ENCODE assay signal across 13 cellular contexts in genomic region chr2:181128199-181128598, GRCh38.
A peak's percentile ranks its signal among the peaks of the same experiment; 100 is the strongest.
DNase-seq lines count a peak whose midpoint lies in the region; ATAC-seq and TF ChIP-seq lines count a peak whose summit lies in the region.
"Had no signal": no experiment of that assay in that cellular context is flagged by ENCODE, and none has a peak within 500 bp of the region (broad histone marks: within the 10 kb centered on the region; RNA-seq: fewer than 3 reads in every experiment).

No MANE protein-coding gene starts in this region.

- no peaks in the 10 kb centered on the region for H3K9me3 ChIP-seq in tibial artery
- H3K9me3 ChIP-seq: gastrocnemius medialis, MG63 had no signal

- peak overlapping the region; percentile 58 for H3K27ac Mint-ChIP-seq in T-helper 1 cell treated with Interleukin-12 subunit alpha and Interleukin-12 subunit beta and Interleukin-4 antibody, amounts not matched to agents 30 μg/mL and 1 μg/mL, for 36 hours
- H3K27ac Mint-ChIP-seq: GM23338 had no signal

- H3K4me1 Mint-ChIP-seq in T-helper 1 cell treated with Interleukin-12 subunit alpha and Interleukin-12 subunit beta and Interleukin-4 antibody, amounts not matched to agents 30 μg/mL and 1 μg/mL, for 36 hours (ENCODE audit: low read depth), result peaks cover 60% of the 10 kb centered on the region

- H3K36me3 Mint-ChIP-seq in T-helper 1 cell treated with Interleukin-12 subunit alpha and Interleukin-12 subunit beta and Interleukin-4 antibody, amounts not matched to agents 30 μg/mL and 1 μg/mL, for 36 hours (ENCODE audit: low read depth), result peaks cover 16% of the 10 kb centered on the region

- no peak overlapping the region for H3K4me3 Mint-ChIP-seq in T-helper 1 cell treated with Interleukin-12 subunit alpha and Interleukin-12 subunit beta and Interleukin-4 antibody, amounts not matched to agents 30 μg/mL and 1 μg/mL, for 36 hours
- H3K4me3 Mint-ChIP-seq: GM23338 had no signal

- H3K27me3 ChIP-seq in tibial artery, result no peaks in the 10 kb centered on the region
- H3K27me3 ChIP-seq: gastrocnemius medialis, MG63 had no signal

- DNase-seq in dedifferentiated amniotic fluid mesenchymal stem cell (ENCODE audit: extremely low spot score) (no peak), tibial artery (no peak), NCI-H2029 treated with DMSO at 0.1 percent for 48 hours (lab: John Stamatoyannopoulos, UW) (no peak), mucosa of gallbladder (ENCODE audit: low spot score) (no peak)
- DNase-seq: gastrocnemius medialis, MG63, PC-9, small intestine had no signal

- H3K4me1 ChIP-seq in tibial artery, result no peaks in the 10 kb centered on the region
- H3K4me1 ChIP-seq: gastrocnemius medialis had no signal

- TF ChIP-seq CTCF in tibial artery (IDR thresholded peaks at IDR 0.05), result no peak

- no peaks in the 10 kb centered on the region for H3K36me3 ChIP-seq in tibial artery
- H3K36me3 ChIP-seq: gastrocnemius medialis, MG63 had no signal

- ATAC-seq in GM18499 (IDR thresholded peaks at IDR 0.05; ENCODE audit: insufficient read depth, unreplicated experiment), result peak; percentile 63
- peak; percentile 62 for ATAC-seq in GM19452 (IDR thresholded peaks at IDR 0.05; ENCODE audit: unreplicated experiment)
- ATAC-seq in HG02973 (IDR thresholded peaks at IDR 0.05; ENCODE audit: unreplicated experiment), result peak; percentile 76
- ATAC-seq: gastrocnemius medialis, GM23338 had no signal

- no peaks in the 10 kb centered on the region for H3K27me3 Mint-ChIP-seq in T-helper 1 cell treated with Interleukin-12 subunit alpha and Interleukin-12 subunit beta and Interleukin-4 antibody, amounts not matched to agents 30 μg/mL and 1 μg/mL, for 36 hours (ENCODE audit: low read depth)

- no peak overlapping the region for H3K27ac ChIP-seq in tibial artery
- H3K27ac ChIP-seq: gastrocnemius medialis, PC-9 had no signal

- H3K4me3 ChIP-seq in tibial artery, result no peak overlapping the region
- H3K4me3 ChIP-seq: gastrocnemius medialis, GM23338, MG63, PC-9 had no signal

- H3K9me3 Mint-ChIP-seq in T-helper 1 cell treated with Interleukin-12 subunit alpha and Interleukin-12 subunit beta and Interleukin-4 antibody, amounts not matched to agents 30 μg/mL and 1 μg/mL, for 36 hours, result peaks cover 5% of the 10 kb centered on the region
- H3K9me3 Mint-ChIP-seq: GM23338 had no signal

- intact Hi-C loops in tibial artery (cut with DNase I; ENCODE audit: low total_unique reads), result no loop called here
